In genomic region chr4:183471960-183472708, GRCh38 we compare ENCODE assay signal across 8 cellular contexts. TPM values are rescaled to one million over a fixed set of nuclear protein-coding genes. Genes with fewer than 3 reads are reported as not detected.
A peak's percentile ranks its signal among the peaks of the same experiment; 100 is the strongest.
DNase-seq lines count a peak whose midpoint lies in the region; ATAC-seq, FAIRE-seq and TF ChIP-seq lines count a peak whose summit lies in the region.

No MANE protein-coding gene starts in this region.

- no peak overlapping the region for H3K4me3 ChIP-seq in BE2C (ENCODE audit: low read depth, low read length)
- no peak overlapping the region for H3K4me3 ChIP-seq in HL-60 (replicated peaks; ENCODE audit: insufficient read depth, low read length)
- H3K4me3 ChIP-seq in fibroblast of mammary gland (ENCODE audit: control insufficient read depth, low read depth, low read length) = no peak overlapping the region

- ATAC-seq in activated T-cell treated with anti-CD3 and anti-CD28 coated beads, Interleukin-2, amount 50 U/mL, for 4 hours = peak; percentile 65 to 67

- H3K27ac Mint-ChIP-seq in nephron = no peak overlapping the region

- H3K9me3 Mint-ChIP-seq in activated T-cell treated with anti-CD3 and anti-CD28 coated beads, Interleukin-2, amount 50 U/mL, for 4 hours = no peaks in the 10 kb centered on the region
- no peaks in the 10 kb centered on the region for H3K9me3 Mint-ChIP-seq in nephron

- peak; percentile 90 for TF ChIP-seq CTCF in BE2C (IDR thresholded peaks at IDR 0.05; ENCODE audit: low read depth, low read length)
- TF ChIP-seq CTCF in HL-60 (IDR thresholded peaks at IDR 0.05; ENCODE audit: insufficient read depth, low read length) = peak; percentile 38
- peak; percentile 78 for TF ChIP-seq CTCF in fibroblast of mammary gland (conservative IDR thresholded peaks at IDR 0.05; ENCODE audit: control insufficient read depth, insufficient read depth, low read depth, low read length)
- TF ChIP-seq CTCF in nephron (IDR thresholded peaks at IDR 0.05; ENCODE audit: unreplicated experiment in 3 of 3) = peak; percentile 83 to 93 (median 91)

- H3K4me1 Mint-ChIP-seq in activated T-cell treated with anti-CD3 and anti-CD28 coated beads, Interleukin-2, amount 50 U/mL, for 4 hours (ENCODE audit: low read depth) = no peaks in the 10 kb centered on the region
- H3K4me1 Mint-ChIP-seq in nephron = no peaks in the 10 kb centered on the region

- H3K9me3 ChIP-seq in BE2C = no peaks in the 10 kb centered on the region

- no peaks in the 10 kb centered on the region for H3K4me1 ChIP-seq in BE2C

- H3K27ac ChIP-seq in HL-60 (replicated peaks) = no peak overlapping the region

- DNase-seq in BE2C (peak; percentile 91), GM19239 (ENCODE audit: insufficient read length, low spot score) (peak; percentile 62), HL-60 (ENCODE audit: low read depth in 1 of 2, low spot score in 1 of 2) (peak in 1 of 2 experiments; percentile 87), OCI-M2 (lab: John Stamatoyannopoulos, UW; ENCODE audit: unreplicated experiment) (peak; percentile 52), fibroblast of mammary gland (ENCODE audit: low read depth) (peak; percentile 67)
- peak; percentile 86 for DNase-seq in activated T-cell treated with anti-CD3 and anti-CD28 coated beads, Interleukin-2, amount 50 U/mL, for 4 hours
- DNase-seq in stimulated activated naive CD4-positive, alpha-beta T cell (lab: John Stamatoyannopoulos, UW) = peak; percentile 53 to 82 (median 73)

- FAIRE-seq in GM19239 (lab: Jason Lieb, UNC) = peak; percentile 96

- no peaks in the 10 kb centered on the region for H3K27me3 ChIP-seq in BE2C
- no peaks in the 10 kb centered on the region for H3K27me3 ChIP-seq in HL-60 (ENCODE audit: insufficient read depth, poor library complexity, severe bottlenecking)

- no peaks in the 10 kb centered on the region for H3K27me3 Mint-ChIP-seq in activated T-cell treated with anti-CD3 and anti-CD28 coated beads, Interleukin-2, amount 50 U/mL, for 4 hours (ENCODE audit: low read depth)
- peaks cover 7% of the 10 kb centered on the region for H3K27me3 Mint-ChIP-seq in nephron (ENCODE audit: low read depth)

- no peaks in the 10 kb centered on the region for H3K36me3 Mint-ChIP-seq in activated T-cell treated with anti-CD3 and anti-CD28 coated beads, Interleukin-2, amount 50 U/mL, for 4 hours (ENCODE audit: insufficient read depth)
- H3K36me3 Mint-ChIP-seq in nephron (ENCODE audit: low read depth) = peaks cover 17% of the 10 kb centered on the region

- no peak overlapping the region for H3K4me3 Mint-ChIP-seq in activated T-cell treated with anti-CD3 and anti-CD28 coated beads, Interleukin-2, amount 50 U/mL, for 4 hours
- no peak overlapping the region for H3K4me3 Mint-ChIP-seq in nephron

- H3K36me3 ChIP-seq in BE2C = no peaks in the 10 kb centered on the region

RNA-seq across cellular contexts. Expression of gene CDKN2AIP, which starts 27.7 kb away (rescaled TPM):
- polyA plus RNA-seq in BE2C (2012; ENCODE audit: insufficient read depth, insufficient read length, low read depth) = 28.4 TPM
- total RNA-seq in activated T-cell treated with anti-CD3 and anti-CD28 coated beads, Interleukin-2, amount 50 U/mL, for 4 hours = 10 to 100 TPM; 25.6 to 27.2 (median 26.3) TPM

RNA-seq across cellular contexts. Expression of gene ING2, which starts 32.7 kb away (rescaled TPM):
- polyA plus RNA-seq in BE2C (2012; ENCODE audit: insufficient read depth, insufficient read length, low read depth) = 6.1 TPM
- 10 to 100 TPM in 2 of 3 donors, 1 to 10 TPM in 1; 9.9 to 11.1 (median 10.3) TPM for total RNA-seq in activated T-cell treated with anti-CD3 and anti-CD28 coated beads, Interleukin-2, amount 50 U/mL, for 4 hours

Comparison
In these comparisons a context has a peak if more than half of its experiments do, and no peak if none do; other contexts are left out.
1. CTCF ChIP-seq: peak in every context shown above with its lines; median percentile 91 in nephron; 90 in BE2C; 78 in fibroblast of mammary gland; 38 in HL-60.